Comparison of ENCODE assay signal across 20 cellular contexts in the genomic region with DNA sequence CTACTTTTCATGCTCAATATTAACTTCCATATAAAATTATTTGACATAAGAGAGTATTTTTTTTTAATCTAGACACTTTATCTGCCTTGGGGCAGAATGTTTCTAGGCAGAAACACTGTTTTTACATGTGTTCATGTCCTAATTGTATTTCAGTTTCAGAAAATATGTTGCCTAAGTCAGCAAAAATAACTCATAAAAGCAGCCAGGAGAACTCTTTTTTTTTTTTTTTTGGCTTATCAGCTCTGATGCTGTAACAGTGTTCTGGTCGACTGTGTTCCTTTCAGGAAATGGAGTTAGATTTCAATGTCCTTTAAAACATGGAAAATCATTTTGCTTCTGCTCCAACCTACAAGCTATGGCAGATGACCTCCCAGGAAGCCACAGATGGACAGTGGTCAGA.
DNase-seq lines count a peak whose midpoint lies in the region; ATAC-seq and TF ChIP-seq lines count a peak whose summit lies in the region.
"Had no signal": no experiment of that assay in that cellular context is flagged by ENCODE, and none has a peak within 500 bp of the region (broad histone marks: within the 10 kb centered on the region; RNA-seq: fewer than 3 reads in every experiment).

No MANE protein-coding gene starts in this region.

- in situ Hi-C loops in G401 (cut with HindIII; ENCODE audit: low sequenced_read_pairs), result no loop called here

- H3K9ac ChIP-seq in MM.1S (ENCODE audit: low read length), result no peak overlapping the region
- H3K9ac ChIP-seq: BLaER1 had no signal

- H3K4me3 ChIP-seq in MM.1S (ENCODE audit: low read length) (no peak overlapping the region), spleen (no peak overlapping the region), esophagus squamous epithelium (no peak overlapping the region)
- H3K4me3 ChIP-seq: BLaER1 had no signal

- H3K36me3 ChIP-seq in MM.1S (replicated peaks; ENCODE audit: insufficient read depth, low read length) (no peaks in the 10 kb centered on the region), spleen (no peaks in the 10 kb centered on the region), esophagus squamous epithelium (no peaks in the 10 kb centered on the region)
- H3K36me3 ChIP-seq: BLaER1 had no signal

- TF ChIP-seq POLR2A in spleen (IDR thresholded peaks at IDR 0.05), result no peak
- TF ChIP-seq POLR2A in esophagus squamous epithelium (IDR thresholded peaks at IDR 0.05), result no peak

- no peaks in the 10 kb centered on the region for H3K9me2 ChIP-seq in MM.1S (replicated peaks; ENCODE audit: insufficient read depth, low read length)

- intact Hi-C loops in left ventricle myocardium superior (cut with micrococcal nuclease) (no loop called here), spleen (cut with DNase I; ENCODE audit: low total_unique reads) (no loop called here), esophagus squamous epithelium (cut with DNase I) (no loop called here)

- H2AFZ ChIP-seq in MM.1S (ENCODE audit: low read length), result no peak overlapping the region

- ATAC-seq in left ventricle myocardium superior (peak; percentile 30), GM19467 (IDR thresholded peaks at IDR 0.05; ENCODE audit: unreplicated experiment) (no peak)

- no peaks in the 10 kb centered on the region for H3F3A ChIP-seq in MM.1S (ENCODE audit: insufficient read depth, low read length)

- H3K4me2 ChIP-seq in MM.1S (ENCODE audit: low read depth, low read length), result no peak overlapping the region
- H3K4me2 ChIP-seq: BLaER1 had no signal

- DNase-seq in G401 (ENCODE audit: low spot score), result peak; percentile 47
- peak; percentile 54 for DNase-seq in MM.1S
- DNase-seq in left ventricle myocardium superior, result no peak
- DNase-seq in spleen, result no peak
- no peak for DNase-seq in kidney glomerular epithelial cell (lab: John Stamatoyannopoulos, UW)
- no peak for DNase-seq in esophagus squamous epithelium (lab: John Stamatoyannopoulos, UW)
- DNase-seq: ACHN; Caco-2; CD4-positive, alpha-beta memory T cell; DND-41; GOT3; HCEC 1CT; NCI-H1092 treated with DMSO at 0.1 percent for 48 hours; NCI-H1436 treated with DMSO at 0.1 percent for 48 hours; NCI-H1930; NCI-H2227 treated with DMSO at 0.1 percent for 48 hours; NCI-H510A had no signal

- no peaks in the 10 kb centered on the region for H3K9me3 ChIP-seq in MM.1S (replicated peaks; ENCODE audit: insufficient read depth, low read length)
- no peaks in the 10 kb centered on the region for H3K9me3 ChIP-seq in spleen
- H3K9me3 ChIP-seq in esophagus squamous epithelium, result no peaks in the 10 kb centered on the region
- H3K9me3 ChIP-seq: BLaER1, Caco-2 had no signal

- WGBS in spleen, 5 donors, result 28 to 46% (median 39%) methylated on average over 1 of the region's 1 CpG
- WGBS in esophagus squamous epithelium, 2 donors, result 17 to 24% methylated on average over 1 of the region's 1 CpG

- no peak for TF ChIP-seq CTCF in MM.1S (IDR thresholded peaks at IDR 0.05; ENCODE audit: low read length)
- no peak for TF ChIP-seq CTCF in spleen (IDR thresholded peaks at IDR 0.05 in 8 of 11, conservative IDR thresholded peaks at IDR 0.05 in 3 of 11)
- TF ChIP-seq CTCF in esophagus squamous epithelium (IDR thresholded peaks at IDR 0.05), result no peak

- H3K79me2 ChIP-seq in MM.1S (ENCODE audit: low read length), result no peaks in the 10 kb centered on the region

- H3K4me1 ChIP-seq in MM.1S (ENCODE audit: low read length) (no peaks in the 10 kb centered on the region), spleen (peaks cover 0 to 5% (median 0%) of the 10 kb centered on the region in 6 donors), esophagus squamous epithelium (no peaks in the 10 kb centered on the region)
- H3K4me1 ChIP-seq: Caco-2 had no signal

- H3K27me3 ChIP-seq in MM.1S (replicated peaks; ENCODE audit: insufficient read depth, low read length) (no peaks in the 10 kb centered on the region), spleen (replicated peaks in 1 of 7) (peaks cover 0 to 11% (median 0%) of the 10 kb centered on the region in 7 donors), esophagus squamous epithelium (peaks cover 0 to 17% (median 0%) of the 10 kb centered on the region in 4 donors)
- H3K27me3 ChIP-seq: BLaER1 had no signal

- no peaks in the 10 kb centered on the region for H4K20me1 ChIP-seq in MM.1S (ENCODE audit: insufficient read depth, low read length)
- H4K20me1 ChIP-seq: BLaER1 had no signal

- H3K27ac ChIP-seq in MM.1S (ENCODE audit: low read length) (no peak overlapping the region), spleen (peak overlapping the region in 5 of 8 donors; percentile 45 to 57 (median 55)), esophagus squamous epithelium (no peak overlapping the region)
- H3K27ac ChIP-seq: BLaER1, RWPE1 had no signal

Comparison
In these comparisons a context has a peak if more than half of its experiments do, and no peak if none do; other contexts are left out.
1. DNase-seq: peak in G401 (single experiment) and MM.1S (single experiment); none in left ventricle myocardium superior (single experiment), spleen (single experiment), kidney glomerular epithelial cell (single experiment) and esophagus squamous epithelium (single experiment).
2. H3K27ac ChIP-seq: peak in spleen (5 of 8); none in MM.1S (single experiment) and esophagus squamous epithelium (0 of 4).